In genomic region chr16:28149016-28149888, GRCh38 we compare ENCODE assay signal across 12 cellular contexts.
A peak's percentile ranks its signal among the peaks of the same experiment; 100 is the strongest.
DNase-seq lines count a peak whose midpoint lies in the region; ATAC-seq lines count a peak whose summit lies in the region.
"Had no signal": no experiment of that assay in that cellular context is flagged by ENCODE, and none has a peak within 500 bp of the region (broad histone marks: within the 10 kb centered on the region; RNA-seq: fewer than 3 reads in every experiment).

No MANE protein-coding gene starts in this region.

- H3K4ac ChIP-seq in mesenchymal stem cell (ENCODE audit: low read depth in 1 of 2, low read length in 2 of 2) = no peak overlapping the region

- over 99% methylated on average over 7 of the region's 11 CpGs for WGBS in mesenchymal stem cell

- no peak overlapping the region for H3K4me2 ChIP-seq in mesenchymal stem cell (ENCODE audit: low read length, poor library complexity, severe bottlenecking)

- H3K18ac ChIP-seq in mesenchymal stem cell (ENCODE audit: low read depth in 1 of 2, low read length in 2 of 2) = no peak overlapping the region

- peaks cover 30 to 94% of the 10 kb centered on the region in 2 experiments for H3K36me3 ChIP-seq in mesenchymal stem cell (ENCODE audit: control insufficient read depth in 1 of 2, insufficient read depth in 2 of 2, low read depth in 1 of 2, low read length in 2 of 2)

- no peak overlapping the region for H3K4me3 ChIP-seq in Jurkat, Clone E6-1 (ENCODE audit: low read length)
- H3K4me3 ChIP-seq in mesenchymal stem cell (ENCODE audit: insufficient read depth in 1 of 2, low read depth in 1 of 2, low read length in 2 of 2) = no peak overlapping the region

- peak; percentile 50 for ATAC-seq in activated T-helper 17 cell treated with anti-CD3 and anti-CD28 coated beads, Interleukin-2, amount 50 U/mL, for 72 hours (replicated peaks)
- no peak for ATAC-seq in GM19328 (IDR thresholded peaks at IDR 0.05; ENCODE audit: unreplicated experiment)
- ATAC-seq: PC-3 had no signal

- H3K27me3 Mint-ChIP-seq in activated T-helper 17 cell treated with anti-CD3 and anti-CD28 coated beads, Interleukin-2, amount 50 U/mL, for 72 hours = no peaks in the 10 kb centered on the region

- DNase-seq in CD1c-positive myeloid dendritic cell (ENCODE audit: extremely low spot score) = peak; percentile 28
- DNase-seq in Jurkat, Clone E6-1 (ENCODE audit: low read depth, low spot score) = peak; percentile 45
- DNase-seq in mesenchymal stem cell = peak; percentile 16
- no peak for DNase-seq in amniotic stem cell (lab: John Stamatoyannopoulos, UW)
- DNase-seq in NK-92 (lab: John Stamatoyannopoulos, UW; ENCODE audit: unreplicated experiment) = no peak
- DNase-seq in DMS53 treated with DMSO at 0.1 percent for 48 hours (lab: John Stamatoyannopoulos, UW; ENCODE audit: unreplicated experiment) = no peak
- DNase-seq: cortex of kidney, MM.1S, NCI-H446, PC-3 had no signal

- no peak overlapping the region for H2BK15ac ChIP-seq in mesenchymal stem cell (ENCODE audit: low read depth, poor library complexity, severe bottlenecking)

- H3K79me1 ChIP-seq in mesenchymal stem cell (replicated peaks; ENCODE audit: low read length, poor library complexity, severe bottlenecking) = peaks cover 36% of the 10 kb centered on the region

- H2BK120ac ChIP-seq in mesenchymal stem cell (ENCODE audit: low read depth, low read length) = no peak overlapping the region

- no peak overlapping the region for H3K9ac ChIP-seq in mesenchymal stem cell (ENCODE audit: low read length)

- no peaks in the 10 kb centered on the region for H3K9me3 ChIP-seq in mesenchymal stem cell (ENCODE audit: control insufficient read depth, low read length)

- H2BK5ac ChIP-seq in mesenchymal stem cell (ENCODE audit: low read depth, low read length, poor library complexity, severe bottlenecking) = no peak overlapping the region

- H2AK5ac ChIP-seq in mesenchymal stem cell (ENCODE audit: low read length, severe bottlenecking) = no peak overlapping the region

- H3K4me3 Mint-ChIP-seq in activated T-helper 17 cell treated with anti-CD3 and anti-CD28 coated beads, Interleukin-2, amount 50 U/mL, for 72 hours = peak overlapping the region; percentile 28

- no peaks in the 10 kb centered on the region for H3K4me1 ChIP-seq in mesenchymal stem cell (ENCODE audit: control insufficient read depth, insufficient read depth, low read depth, low read length)

- no peak overlapping the region for H3K23ac ChIP-seq in mesenchymal stem cell (ENCODE audit: low read length in 2 of 2)

- H2BK12ac ChIP-seq in mesenchymal stem cell (ENCODE audit: low read length in 2 of 2) = no peak overlapping the region

- peaks cover 48% of the 10 kb centered on the region for H3K4me1 Mint-ChIP-seq in activated T-helper 17 cell treated with anti-CD3 and anti-CD28 coated beads, Interleukin-2, amount 50 U/mL, for 72 hours

- no peak overlapping the region for H4K8ac ChIP-seq in mesenchymal stem cell (ENCODE audit: low read length)

- H3K36me3 Mint-ChIP-seq in activated T-helper 17 cell treated with anti-CD3 and anti-CD28 coated beads, Interleukin-2, amount 50 U/mL, for 72 hours (ENCODE audit: low read depth) = peaks cover 99% of the 10 kb centered on the region

- no peak overlapping the region for H4K91ac ChIP-seq in mesenchymal stem cell (ENCODE audit: low read length)

- peak overlapping the region; percentile 12 for H3K27ac Mint-ChIP-seq in activated T-helper 17 cell treated with anti-CD3 and anti-CD28 coated beads, Interleukin-2, amount 50 U/mL, for 72 hours

- no peaks in the 10 kb centered on the region for H3K9me3 Mint-ChIP-seq in activated T-helper 17 cell treated with anti-CD3 and anti-CD28 coated beads, Interleukin-2, amount 50 U/mL, for 72 hours

- H3K14ac ChIP-seq in mesenchymal stem cell (ENCODE audit: low read length in 2 of 2) = no peak overlapping the region

- H3K27ac ChIP-seq in mesenchymal stem cell (ENCODE audit: low read length, poor library complexity, severe bottlenecking) = no peak overlapping the region

- no peak overlapping the region for H2AFZ ChIP-seq in mesenchymal stem cell (ENCODE audit: low read depth, low read length)

- no peaks in the 10 kb centered on the region for H3K27me3 ChIP-seq in mesenchymal stem cell (ENCODE audit: control insufficient read depth in 1 of 2, insufficient read depth in 1 of 2, low read length in 2 of 2)

Comparison
In these comparisons a context has a peak if more than half of its experiments do, and no peak if none do; other contexts are left out.
1. DNase-seq: peak in CD1c-positive myeloid dendritic cell (single experiment), Jurkat, Clone E6-1 (single experiment) and mesenchymal stem cell (single experiment); none in amniotic stem cell (single experiment), NK-92 (single experiment) and DMS53 treated with DMSO at 0.1 percent for 48 hours (single experiment).